In genomic region chr7:69373171-69374035, GRCh38 we compare ENCODE assay signal across 12 cellular contexts.
DNase-seq lines count a peak whose midpoint lies in the region; TF ChIP-seq lines count a peak whose summit lies in the region.
"Had no signal": no experiment of that assay in that cellular context is flagged by ENCODE, and none has a peak within 500 bp of the region (broad histone marks: within the 10 kb centered on the region; RNA-seq: fewer than 3 reads in every experiment).

No MANE protein-coding gene starts in this region.

- H3K27me3 ChIP-seq in GM23248 (replicated peaks; ENCODE audit: insufficient read depth) (no peaks in the 10 kb centered on the region; the same call in 1 of the 2 replicates), SK-N-SH (ENCODE audit: insufficient read depth) (no peaks in the 10 kb centered on the region), mesenchymal stem cell (ENCODE audit: control insufficient read depth in 1 of 2, insufficient read depth in 1 of 2, low read length in 2 of 2) (no peaks in the 10 kb centered on the region)

- H4K20me1 ChIP-seq in GM23248 (ENCODE audit: insufficient read depth) (no peaks in the 10 kb centered on the region), SK-N-SH (ENCODE audit: insufficient read depth) (no peaks in the 10 kb centered on the region)

- H3K9ac ChIP-seq in GM23248 (peak overlapping the region; percentile 20; the same call in 1 of the 2 replicates), SK-N-SH (no peak overlapping the region), mesenchymal stem cell (ENCODE audit: low read length) (peak overlapping the region; percentile 3)

- H2AFZ ChIP-seq in GM23248 (peak overlapping the region; percentile 30; the same call in 1 of the 2 replicates), SK-N-SH (ENCODE audit: low read depth) (no peak overlapping the region), mesenchymal stem cell (ENCODE audit: low read depth, low read length) (no peak overlapping the region)

- TF ChIP-seq CTCF in SK-N-SH (IDR thresholded peaks at IDR 0.05), result no peak

- H2BK12ac ChIP-seq in mesenchymal stem cell (ENCODE audit: low read length in 2 of 2), result no peak overlapping the region

- H3K36me3 ChIP-seq in GM23248 (ENCODE audit: low read depth), result no peaks in the 10 kb centered on the region
- no peaks in the 10 kb centered on the region for H3K36me3 ChIP-seq in SK-N-SH (replicated peaks in 1 of 2; ENCODE audit: control insufficient read depth in 1 of 2, insufficient read depth in 2 of 2, low read length in 1 of 2)
- no peaks in the 10 kb centered on the region for H3K36me3 ChIP-seq in mesenchymal stem cell (ENCODE audit: control insufficient read depth in 1 of 2, insufficient read depth in 2 of 2, low read depth in 1 of 2, low read length in 2 of 2)

- no peak overlapping the region for H3K14ac ChIP-seq in mesenchymal stem cell (ENCODE audit: low read length in 2 of 2)

- 15 to 20% methylated on average over 6 of the region's 6 CpGs for WGBS in GM23248 (ENCODE audit: low coverage in 1 of 2, low lambda C conversion rate in 2 of 2, missing lambda C conversion rate in 2 of 2), 2 experiments
- 36% methylated on average over 6 of the region's 6 CpGs for WGBS in SK-N-SH (ENCODE audit: low lambda C conversion rate)
- WGBS in mesenchymal stem cell, result 13% methylated on average over 6 of the region's 6 CpGs

- DNase-seq in AML-193 (lab: John Stamatoyannopoulos, UW) (peak; percentile 21 to 39), GM23248 (peak; percentile 84), SK-N-SH (no peak), mesenchymal stem cell (peak; percentile 66), ecto neural progenitor cell (ENCODE audit: low spot score) (no peak), NCI-H187 treated with DMSO at 0.1 percent for 48 hours (lab: John Stamatoyannopoulos, UW) (no peak), HuH-7.5 (ENCODE audit: low spot score) (no peak), hippocampal formation (lab: John Stamatoyannopoulos, UW) (no peak)
- DNase-seq: activated CD8-positive, alpha-beta memory T cell treated with anti-CD3 and anti-CD28 coated beads, Interleukin-2, amount 10 ng/mL, durations not matched to agents 7 days and 5 days; GOT3; stimulated activated CD4-positive, alpha-beta T cell treated with anti-CD3 and anti-CD28 coated beads, Interleukin-15, amount 100 ng/mL, for 24 hours; stimulated activated CD8-positive, alpha-beta memory T cell treated with anti-CD3 and anti-CD28 coated beads, Interleukin-4, amount 100 ng/mL, for 48 hours had no signal

- H3K27ac ChIP-seq in GM23248, result peak overlapping the region; percentile 58
- peak overlapping the region in 1 of 2 experiments; percentile 51; a peak in 2 of 4 replicates for H3K27ac ChIP-seq in SK-N-SH (ENCODE audit: low read depth in 2 of 2, low read length in 1 of 2)
- H3K27ac ChIP-seq in mesenchymal stem cell (ENCODE audit: low read length, poor library complexity, severe bottlenecking), result peak overlapping the region; percentile 73

- TF ChIP-seq RAD21 in SK-N-SH (IDR thresholded peaks at IDR 0.05; ENCODE audit: low read length), result no peak

- H3K4ac ChIP-seq in mesenchymal stem cell (ENCODE audit: low read depth in 1 of 2, low read length in 2 of 2), result no peak overlapping the region

- H3F3A ChIP-seq in GM23248 (ENCODE audit: insufficient read depth) (peaks cover 8% of the 10 kb centered on the region), SK-N-SH (replicated peaks; ENCODE audit: insufficient read depth) (peaks cover 5% of the 10 kb centered on the region)

- H4K91ac ChIP-seq in mesenchymal stem cell (ENCODE audit: low read length), result no peak overlapping the region

- no peak overlapping the region for H4K8ac ChIP-seq in mesenchymal stem cell (ENCODE audit: low read length)

- CTCF ChIA-PET in SK-N-SH (lab: Yijun Ruan, JAX), result interaction anchor here (1.1 kb wide), 1 partner anchor 1755 kb away, joined by 3 read pairs; no protein-coding TSS in a partner anchor

- no peaks in the 10 kb centered on the region for H3K79me1 ChIP-seq in mesenchymal stem cell (replicated peaks; ENCODE audit: low read length, poor library complexity, severe bottlenecking)

- H3K4me3 ChIP-seq in GM23248, result peak overlapping the region; percentile 41
- no peak overlapping the region for H3K4me3 ChIP-seq in SK-N-SH (ENCODE audit: low read depth in 2 of 2, low read length in 1 of 2)
- peak overlapping the region in 1 of 2 experiments; percentile 32 for H3K4me3 ChIP-seq in mesenchymal stem cell (ENCODE audit: insufficient read depth in 1 of 2, low read depth in 1 of 2, low read length in 2 of 2)

- POLR2A ChIA-PET in SK-N-SH (lab: Yijun Ruan, JAX), result no interaction called here

- H2BK120ac ChIP-seq in mesenchymal stem cell (ENCODE audit: low read depth, low read length), result no peak overlapping the region

- H3K79me2 ChIP-seq in GM23248 (ENCODE audit: insufficient read depth) (no peaks in the 10 kb centered on the region), SK-N-SH (ENCODE audit: insufficient read depth) (no peaks in the 10 kb centered on the region)

- no peak for TF ChIP-seq EP300 in SK-N-SH (IDR thresholded peaks at IDR 0.05; ENCODE audit: borderline replicate concordance in 1 of 2, low read depth in 1 of 2, low read length in 1 of 2)

- H3K18ac ChIP-seq in mesenchymal stem cell (ENCODE audit: low read depth in 1 of 2, low read length in 2 of 2), result peak overlapping the region in 1 of 2 experiments; percentile 4

- in situ Hi-C loops in GM23248 (cut with MboI), result no loop called here

- H3K9me3 ChIP-seq in GM23248 (ENCODE audit: low read depth) (no peaks in the 10 kb centered on the region), SK-N-SH (no peaks in the 10 kb centered on the region), mesenchymal stem cell (ENCODE audit: control insufficient read depth, low read length) (no peaks in the 10 kb centered on the region)

- peaks cover 16% of the 10 kb centered on the region for H3K4me1 ChIP-seq in GM23248 (ENCODE audit: insufficient read depth)
- peaks cover 0 to 13% of the 10 kb centered on the region in 2 experiments; a peak in 1 of 4 replicates for H3K4me1 ChIP-seq in SK-N-SH (ENCODE audit: control insufficient read depth in 1 of 2, insufficient read depth in 2 of 2, low read depth in 1 of 2, low read length in 1 of 2)
- H3K4me1 ChIP-seq in mesenchymal stem cell (ENCODE audit: control insufficient read depth, insufficient read depth, low read depth, low read length), result peaks cover 8% of the 10 kb centered on the region

- H3K4me2 ChIP-seq in GM23248 (ENCODE audit: unreplicated experiment), result peak overlapping the region; percentile 65
- peak overlapping the region; percentile 8 for H3K4me2 ChIP-seq in SK-N-SH
- peak overlapping the region; percentile 7 for H3K4me2 ChIP-seq in mesenchymal stem cell (ENCODE audit: low read length, poor library complexity, severe bottlenecking)

- H3K9me2 ChIP-seq in GM23248 (ENCODE audit: insufficient read depth), result no peaks in the 10 kb centered on the region
- no peaks in the 10 kb centered on the region for H3K9me2 ChIP-seq in SK-N-SH

- no peak overlapping the region for H2AK5ac ChIP-seq in mesenchymal stem cell (ENCODE audit: low read length, severe bottlenecking)

- no peak overlapping the region for H2BK5ac ChIP-seq in mesenchymal stem cell (ENCODE audit: low read depth, low read length, poor library complexity, severe bottlenecking)

- no peak overlapping the region for H2BK15ac ChIP-seq in mesenchymal stem cell (ENCODE audit: low read depth, poor library complexity, severe bottlenecking)

- H3K23ac ChIP-seq in mesenchymal stem cell (ENCODE audit: low read length in 2 of 2), result no peak overlapping the region

TF ChIP-seq in SK-N-SH, 30 proteins besides CTCF, POLR2A, EP300 and RAD21:
- TF ChIP-seq FOXM1 (IDR thresholded peaks at IDR 0.05; ENCODE audit: low read depth) (no peak), EZH2phosphoT487 (IDR thresholded peaks at IDR 0.05; ENCODE audit: borderline replicate concordance, low read depth) (no peak), TCF12 (IDR thresholded peaks at IDR 0.05) (no peak), RCOR1 (IDR thresholded peaks at IDR 0.05; ENCODE audit: low read length) (no peak), SIN3A (IDR thresholded peaks at IDR 0.05; ENCODE audit: borderline replicate concordance, low read depth, low read length) (no peak), CHD2 (IDR thresholded peaks at IDR 0.05; ENCODE audit: low read length, partially characterized antibody) (no peak), TAF1 (IDR thresholded peaks at IDR 0.05; ENCODE audit: borderline replicate concordance, low read depth, low read length) (no peak), GATA2 (CRISPR knock-in tag; IDR thresholded peaks at IDR 0.05) (no peak), POLR2AphosphoS5 (IDR thresholded peaks at IDR 0.05; ENCODE audit: low read depth, low read length) (no peak), RXRA (IDR thresholded peaks at IDR 0.05; ENCODE audit: borderline replicate concordance, low read depth) (no peak), ZBTB33 (IDR thresholded peaks at IDR 0.05; ENCODE audit: borderline replicate concordance, low read depth) (no peak)

Comparison
In these comparisons a context has a peak if more than half of its experiments do, and no peak if none do; other contexts are left out.
1. DNase-seq: peak in AML-193 (2 of 2), GM23248 (single experiment) and mesenchymal stem cell (single experiment); none in SK-N-SH (single experiment), ecto neural progenitor cell (single experiment), NCI-H187 treated with DMSO at 0.1 percent for 48 hours (single experiment), HuH-7.5 (single experiment) and hippocampal formation (0 of 2).
2. H3K4me2 ChIP-seq: peak in every context shown above with its lines; median percentile 65 in GM23248; 8 in SK-N-SH; 7 in mesenchymal stem cell.